Comparison of ENCODE assay signal across 12 cellular contexts in the genomic region with DNA sequence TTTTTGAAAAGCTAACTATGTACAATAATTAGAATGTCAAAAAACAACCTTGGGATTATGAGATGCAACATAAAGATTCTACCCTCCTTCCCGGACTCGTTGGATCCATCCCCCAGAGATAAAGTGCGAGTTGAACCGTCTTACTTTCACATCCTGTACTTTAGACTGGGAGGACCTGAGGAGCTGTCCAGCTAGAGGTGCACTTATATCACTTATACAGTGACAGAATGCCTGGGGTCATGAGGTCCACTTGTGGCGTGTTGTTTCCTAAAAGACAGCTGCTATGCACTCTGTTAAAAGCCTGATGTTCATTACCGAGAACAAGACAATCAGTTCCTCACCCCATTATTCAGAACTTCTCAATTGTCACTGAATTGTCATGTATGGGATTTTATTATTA. TPM values are rescaled to one million over a fixed set of nuclear protein-coding genes. Genes with fewer than 3 reads are reported as not detected.
DNase-seq lines count a peak whose midpoint lies in the region; ATAC-seq and TF ChIP-seq lines count a peak whose summit lies in the region.
"Had no signal": no experiment of that assay in that cellular context is flagged by ENCODE, and none has a peak within 500 bp of the region (broad histone marks: within the 10 kb centered on the region; RNA-seq: fewer than 3 reads in every experiment).

No MANE protein-coding gene starts in this region.

- H3K4me3 Mint-ChIP-seq in brain (peak overlapping the region; percentile 94 to 99 (median 98)), progenitor cell of endocrine pancreas (ENCODE audit: low read depth) (peak overlapping the region; percentile 2)
- H3K4me3 Mint-ChIP-seq in effector memory CD8-positive, alpha-beta T cell = peak overlapping the region in 1 of 2 donors; percentile 93

- H3K36me3 ChIP-seq in SK-N-SH (replicated peaks in 1 of 2; ENCODE audit: control insufficient read depth in 1 of 2, insufficient read depth in 2 of 2, low read length in 1 of 2) = no peaks in the 10 kb centered on the region
- H3K36me3 ChIP-seq in Loucy (ENCODE audit: insufficient read depth, low read length) = no peaks in the 10 kb centered on the region
- H3K36me3 ChIP-seq in BE2C = peaks cover 3% of the 10 kb centered on the region; the same call in 1 of the 2 replicates
- H3K36me3 ChIP-seq: thyroid gland had no signal

- H3K9ac ChIP-seq in SK-N-SH (no peak overlapping the region), Loucy (ENCODE audit: low read depth, low read length, poor library complexity, severe bottlenecking) (peak overlapping the region; percentile 84)

- H3K4me2 ChIP-seq in SK-N-SH = peak overlapping the region; percentile 74; the same call in 1 of the 2 replicates
- H3K4me2 ChIP-seq in Loucy (ENCODE audit: low read depth, low read length, poor library complexity, severe bottlenecking) = peak overlapping the region; percentile 93

- H3K79me2 ChIP-seq in SK-N-SH (ENCODE audit: insufficient read depth) (peaks cover 68% of the 10 kb centered on the region), Loucy (ENCODE audit: insufficient read depth, low read length) (peaks cover 65% of the 10 kb centered on the region)

- no peak for TF ChIP-seq EP300 in SK-N-SH (IDR thresholded peaks at IDR 0.05; ENCODE audit: borderline replicate concordance in 1 of 2, low read depth in 1 of 2, low read length in 1 of 2)

- H3K4me1 ChIP-seq in SK-N-SH (ENCODE audit: control insufficient read depth in 1 of 2, insufficient read depth in 2 of 2, low read depth in 1 of 2, low read length in 1 of 2) = peaks cover 4 to 7% of the 10 kb centered on the region in 2 experiments; a peak in 2 of 4 replicates
- peaks cover 20% of the 10 kb centered on the region for H3K4me1 ChIP-seq in Loucy (ENCODE audit: insufficient read depth, low read length, poor library complexity, severe bottlenecking)
- no peaks in the 10 kb centered on the region for H3K4me1 ChIP-seq in BE2C

- peaks cover 9% of the 10 kb centered on the region; the same call in 1 of the 2 replicates for H4K20me1 ChIP-seq in SK-N-SH (ENCODE audit: insufficient read depth)
- peaks cover 23% of the 10 kb centered on the region for H4K20me1 ChIP-seq in Loucy (ENCODE audit: insufficient read depth, low read length, poor library complexity, severe bottlenecking)

- H3K27me3 ChIP-seq in SK-N-SH (ENCODE audit: insufficient read depth) = no peaks in the 10 kb centered on the region
- H3K27me3 ChIP-seq in Loucy (ENCODE audit: insufficient read depth, low read length, poor library complexity, severe bottlenecking) = no peaks in the 10 kb centered on the region
- no peaks in the 10 kb centered on the region for H3K27me3 ChIP-seq in BE2C
- H3K27me3 ChIP-seq: thyroid gland had no signal

- POLR2A ChIA-PET in SK-N-SH (lab: Yijun Ruan, JAX) = no interaction called here

- TF ChIP-seq CTCF in SK-N-SH (IDR thresholded peaks at IDR 0.05) = no peak
- TF ChIP-seq CTCF in Loucy (conservative IDR thresholded peaks at IDR 0.05; ENCODE audit: low read length) = no peak
- no peak for TF ChIP-seq CTCF in brain (conservative IDR thresholded peaks at IDR 0.05)
- TF ChIP-seq CTCF in progenitor cell of endocrine pancreas (IDR thresholded peaks at IDR 0.05; ENCODE audit: unreplicated experiment) = no peak
- no peak for TF ChIP-seq CTCF in BE2C (IDR thresholded peaks at IDR 0.05; ENCODE audit: low read depth, low read length)

- H3K9me3 Mint-ChIP-seq in brain (peaks cover 0 to 3% (median 0%) of the 10 kb centered on the region in 5 experiments), progenitor cell of endocrine pancreas (ENCODE audit: low read depth) (no peaks in the 10 kb centered on the region)
- no peaks in the 10 kb centered on the region for H3K9me3 Mint-ChIP-seq in effector memory CD8-positive, alpha-beta T cell

- H3K36me3 Mint-ChIP-seq in brain = peaks cover 18% of the 10 kb centered on the region
- no peaks in the 10 kb centered on the region for H3K36me3 Mint-ChIP-seq in progenitor cell of endocrine pancreas (ENCODE audit: insufficient read depth)
- peaks cover 34% of the 10 kb centered on the region for H3K36me3 Mint-ChIP-seq in effector memory CD8-positive, alpha-beta T cell (ENCODE audit: insufficient read depth)

- 97% methylated on average over 6 of the region's 6 CpGs for WGBS in SK-N-SH (ENCODE audit: low lambda C conversion rate)

- TF ChIP-seq RAD21 in SK-N-SH (IDR thresholded peaks at IDR 0.05; ENCODE audit: low read length) = no peak

- H2AFZ ChIP-seq in SK-N-SH (ENCODE audit: low read depth) (no peak overlapping the region), Loucy (ENCODE audit: low read length) (no peak overlapping the region)

- H3K27me3 Mint-ChIP-seq in brain (peaks cover 4% of the 10 kb centered on the region), progenitor cell of endocrine pancreas (no peaks in the 10 kb centered on the region)
- no peaks in the 10 kb centered on the region for H3K27me3 Mint-ChIP-seq in effector memory CD8-positive, alpha-beta T cell

- ATAC-seq in SK-N-SH treated with all-trans-retinoic acid at 6 μM for 48 hours = no peak
- ATAC-seq in HG02678 (IDR thresholded peaks at IDR 0.05; ENCODE audit: unreplicated experiment) = no peak
- ATAC-seq in effector memory CD8-positive, alpha-beta T cell (replicated peaks) = no peak

- no peaks in the 10 kb centered on the region for H3K9me2 ChIP-seq in SK-N-SH
- no peaks in the 10 kb centered on the region for H3K9me2 ChIP-seq in Loucy (replicated peaks; ENCODE audit: low read depth, low read length)

- DNase-seq in SK-N-SH (no peak), progenitor cell of endocrine pancreas (ENCODE audit: low spot score, unreplicated experiment) (no peak), BE2C (no peak)
- DNase-seq in effector memory CD8-positive, alpha-beta T cell = no peak
- DNase-seq: 8988T, NCI-H2029, RPMI8226, thyroid gland had no signal

- peaks cover 54% of the 10 kb centered on the region for H3K4me1 Mint-ChIP-seq in brain
- peaks cover 13% of the 10 kb centered on the region for H3K4me1 Mint-ChIP-seq in progenitor cell of endocrine pancreas (ENCODE audit: low read depth)
- peaks cover 25 to 30% of the 10 kb centered on the region in 2 donors for H3K4me1 Mint-ChIP-seq in effector memory CD8-positive, alpha-beta T cell (ENCODE audit: low read depth in 2 of 2)

- H3K4me3 ChIP-seq in SK-N-SH (ENCODE audit: low read depth in 2 of 2, low read length in 1 of 2) = no peak overlapping the region
- peak overlapping the region; percentile 96 for H3K4me3 ChIP-seq in Loucy (ENCODE audit: low read length, poor library complexity, severe bottlenecking)
- H3K4me3 ChIP-seq in BE2C (ENCODE audit: low read depth, low read length) = no peak overlapping the region
- H3K4me3 ChIP-seq: thyroid gland had no signal

- H3K9me3 ChIP-seq in SK-N-SH (no peaks in the 10 kb centered on the region), Loucy (ENCODE audit: insufficient read depth, low read depth, low read length) (no peaks in the 10 kb centered on the region), BE2C (no peaks in the 10 kb centered on the region; the same call in 1 of the 2 replicates)
- H3K9me3 ChIP-seq: thyroid gland had no signal

- H3K27ac Mint-ChIP-seq in brain (peak overlapping the region in 4 of 5 experiments; percentile 10 to 95 (median 28)), progenitor cell of endocrine pancreas (no peak overlapping the region)
- peak overlapping the region in 1 of 2 donors; percentile 94 for H3K27ac Mint-ChIP-seq in effector memory CD8-positive, alpha-beta T cell

- H3F3A ChIP-seq in SK-N-SH (replicated peaks; ENCODE audit: insufficient read depth) (peaks cover 3% of the 10 kb centered on the region), Loucy (ENCODE audit: low read depth) (peaks cover 3% of the 10 kb centered on the region; the same call in 1 of the 2 replicates)

- CTCF ChIA-PET in SK-N-SH (lab: Yijun Ruan, JAX) = interaction anchor here (0.6 to 4.8 kb wide), 2 partner anchors 9 to 65 kb away, joined by 3 to 115 read pairs; a partner anchor contains a TSS

- no peak overlapping the region for H3K27ac ChIP-seq in SK-N-SH (ENCODE audit: low read depth in 2 of 2, low read length in 1 of 2)

TF ChIP-seq in SK-N-SH, 30 proteins besides CTCF, POLR2A, EP300 and RAD21 (continues in another document):
- TF ChIP-seq, protein P1, sequence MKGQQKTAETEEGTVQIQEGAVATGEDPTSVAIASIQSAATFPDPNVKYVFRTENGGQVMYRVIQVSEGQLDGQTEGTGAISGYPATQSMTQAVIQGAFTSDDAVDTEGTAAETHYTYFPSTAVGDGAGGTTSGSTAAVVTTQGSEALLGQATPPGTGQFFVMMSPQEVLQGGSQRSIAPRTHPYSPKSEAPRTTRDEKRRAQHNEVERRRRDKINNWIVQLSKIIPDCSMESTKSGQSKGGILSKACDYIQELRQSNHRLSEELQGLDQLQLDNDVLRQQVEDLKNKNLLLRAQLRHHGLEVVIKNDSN (IDR thresholded peaks at IDR 0.05; ENCODE audit: borderline replicate concordance, low read depth) = no peak
- no peak for TF ChIP-seq JUND (IDR thresholded peaks at IDR 0.05)

TF ChIP-seq in SK-N-SH treated with all-trans-retinoic acid at 6 μM for 48 hours, 23 proteins besides CTCF, POLR2A, EP300 and RAD21 (continues in another document):
- TF ChIP-seq TOX (CRISPR knock-in tag; IDR thresholded peaks at IDR 0.05; ENCODE audit: borderline replicate concordance) (no peak), CSDC2 (CRISPR knock-in tag; IDR thresholded peaks at IDR 0.05) (no peak)

RNA-seq across cellular contexts. Expression of a gene that starts 2.1 kb away (rescaled TPM):
- polyA plus RNA-seq in SK-N-SH (2012; rRNA removed) (13.9 and 22.7 TPM in 2 replicates), brain (ENCODE audit: insufficient read depth, low read depth, low replicate concordance) (40.9 TPM)
- polyA plus RNA-seq in SK-N-SH (2012; cell fraction: cytosol; rRNA removed) = 19.9 and 22.1 TPM in 2 replicates
- polyA plus RNA-seq in SK-N-SH (2012; cell fraction: nucleus; rRNA removed) = 6.1 and 12.3 TPM in 2 replicates
- total RNA-seq in progenitor cell of endocrine pancreas = 52.3 and 57.5 TPM in 2 replicates
- polyA plus RNA-seq in BE2C (2012; ENCODE audit: insufficient read depth, insufficient read length, low read depth) = 15.7 TPM

RNA-seq across cellular contexts. Expression of a gene that starts 9.1 kb away (rescaled TPM):
- polyA plus RNA-seq in SK-N-SH (2012; rRNA removed) (185 and 204 TPM in 2 replicates), brain (ENCODE audit: insufficient read depth, low read depth, low replicate concordance) (172 TPM)
- polyA plus RNA-seq in SK-N-SH (2012; cell fraction: cytosol; rRNA removed) = 197 and 205 TPM in 2 replicates
- 75.7 and 102 TPM in 2 replicates for polyA plus RNA-seq in SK-N-SH (2012; cell fraction: nucleus; rRNA removed)
- total RNA-seq in progenitor cell of endocrine pancreas = 123 and 126 TPM in 2 replicates
- 74.6 TPM for polyA plus RNA-seq in BE2C (2012; ENCODE audit: insufficient read depth, insufficient read length, low read depth)

RNA-seq across cellular contexts. Expression of a gene that starts 16.0 kb away (rescaled TPM):
- 165 and 201 TPM in 2 replicates for polyA plus RNA-seq in SK-N-SH (2012; rRNA removed)
- 212 and 252 TPM in 2 replicates for polyA plus RNA-seq in SK-N-SH (2012; cell fraction: cytosol; rRNA removed)
- polyA plus RNA-seq in SK-N-SH (2012; cell fraction: nucleus; rRNA removed) = 42.0 and 62.2 TPM in 2 replicates
- polyA plus RNA-seq in brain (ENCODE audit: insufficient read depth, low read depth, low replicate concordance) = 120 TPM
- 80.7 and 82.8 TPM in 2 replicates for total RNA-seq in progenitor cell of endocrine pancreas
- polyA plus RNA-seq in BE2C (2012; ENCODE audit: insufficient read depth, insufficient read length, low read depth) = 112 TPM
